ENCODE assay signal across 20 cellular contexts in genomic region chr20:63319164-63320040, GRCh38. TPM values are rescaled to one million over a fixed set of nuclear protein-coding genes. Genes with fewer than 3 reads are reported as not detected.
DNase-seq lines count a peak whose midpoint lies in the region; ATAC-seq and TF ChIP-seq lines count a peak whose summit lies in the region.
"Had no signal": no experiment of that assay in that cellular context is flagged by ENCODE, and none has a peak within 500 bp of the region (broad histone marks: within the 10 kb centered on the region; RNA-seq: fewer than 3 reads in every experiment).

No MANE protein-coding gene starts in this region.

- peak; percentile 3 for DNase-seq in activated CD4-positive, alpha-beta T cell treated with anti-CD3 and anti-CD28 coated beads for 36 hours
- no peak for DNase-seq in activated CD4-positive, alpha-beta T cell treated with anti-CD3 and anti-CD28 coated beads, Interleukin-2, amount 50 U/mL, for 1 hour
- DNase-seq in natural killer cell treated with Interleukin-12 subunit alpha and Interleukin-12 subunit beta and Interleukin-15 and Interleukin-18, amount 100 ng/mL, for 72 hours (ENCODE audit: low spot score), result peak; percentile 41
- DNase-seq in natural killer cell (no peak), posterior vena cava (ENCODE audit: low spot score) (peak; percentile 79), occipital lobe (lab: John Stamatoyannopoulos, UW) (no peak), HCEC 1CT (no peak), putamen (ENCODE audit: low spot score) (no peak)
- DNase-seq: 8988T, EL, GM23248, KBM-7, NCI-H1092, NCI-H1694, NCI-H2107, NCI-H226, NCI-H526 had no signal

- H3K4me1 Mint-ChIP-seq in activated CD4-positive, alpha-beta T cell treated with anti-CD3 and anti-CD28 coated beads for 36 hours, result no peaks in the 10 kb centered on the region
- no peaks in the 10 kb centered on the region for H3K4me1 Mint-ChIP-seq in natural killer cell treated with Interleukin-12 subunit alpha and Interleukin-12 subunit beta and Interleukin-15 and Interleukin-18, amount 100 ng/mL, for 72 hours (ENCODE audit: low read depth in 2 of 2)
- no peaks in the 10 kb centered on the region for H3K4me1 Mint-ChIP-seq in natural killer cell

- no peak overlapping the region for H3K27ac Mint-ChIP-seq in activated CD4-positive, alpha-beta T cell treated with anti-CD3 and anti-CD28 coated beads for 36 hours
- no peak overlapping the region for H3K27ac Mint-ChIP-seq in natural killer cell treated with Interleukin-12 subunit alpha and Interleukin-12 subunit beta and Interleukin-15 and Interleukin-18, amount 100 ng/mL, for 72 hours
- H3K27ac Mint-ChIP-seq in natural killer cell, result no peak overlapping the region

- H3K27me3 Mint-ChIP-seq in activated CD4-positive, alpha-beta T cell treated with anti-CD3 and anti-CD28 coated beads for 36 hours, result peaks cover 6% of the 10 kb centered on the region
- H3K27me3 Mint-ChIP-seq in natural killer cell treated with Interleukin-12 subunit alpha and Interleukin-12 subunit beta and Interleukin-15 and Interleukin-18, amount 100 ng/mL, for 72 hours, result peaks cover 9 to 14% of the 10 kb centered on the region in 2 donors
- H3K27me3 Mint-ChIP-seq in natural killer cell (ENCODE audit: low read depth in 2 of 2), result peaks cover 6 to 16% of the 10 kb centered on the region in 2 donors

- no peak for TF ChIP-seq CTCF in natural killer cell (IDR thresholded peaks at IDR 0.05)

- ATAC-seq in activated CD4-positive, alpha-beta T cell treated with anti-CD3 and anti-CD28 coated beads for 36 hours, result no peak
- no peak for ATAC-seq in natural killer cell treated with Interleukin-12 subunit alpha and Interleukin-12 subunit beta and Interleukin-15 and Interleukin-18, amount 100 ng/mL, for 72 hours
- no peak for ATAC-seq in natural killer cell

- CTCF ChIA-PET in activated CD4-positive, alpha-beta T cell treated with anti-CD3 and anti-CD28 coated beads for 36 hours (lab: Charles Lee), result no interaction called here

- POLR2A ChIA-PET in activated CD4-positive, alpha-beta T cell treated with anti-CD3 and anti-CD28 coated beads for 36 hours (lab: Charles Lee), result no interaction called here

- no peaks in the 10 kb centered on the region for H3K36me3 Mint-ChIP-seq in activated CD4-positive, alpha-beta T cell treated with anti-CD3 and anti-CD28 coated beads for 36 hours (ENCODE audit: low read depth)
- no peaks in the 10 kb centered on the region for H3K36me3 Mint-ChIP-seq in natural killer cell treated with Interleukin-12 subunit alpha and Interleukin-12 subunit beta and Interleukin-15 and Interleukin-18, amount 100 ng/mL, for 72 hours
- no peaks in the 10 kb centered on the region for H3K36me3 Mint-ChIP-seq in natural killer cell

- no peaks in the 10 kb centered on the region for H3K9me3 Mint-ChIP-seq in activated CD4-positive, alpha-beta T cell treated with anti-CD3 and anti-CD28 coated beads for 36 hours (ENCODE audit: low read depth)
- H3K9me3 Mint-ChIP-seq in natural killer cell treated with Interleukin-12 subunit alpha and Interleukin-12 subunit beta and Interleukin-15 and Interleukin-18, amount 100 ng/mL, for 72 hours, result no peaks in the 10 kb centered on the region
- H3K9me3 Mint-ChIP-seq in natural killer cell, result no peaks in the 10 kb centered on the region

- no peak overlapping the region for H3K4me3 Mint-ChIP-seq in activated CD4-positive, alpha-beta T cell treated with anti-CD3 and anti-CD28 coated beads for 36 hours
- H3K4me3 Mint-ChIP-seq in natural killer cell treated with Interleukin-12 subunit alpha and Interleukin-12 subunit beta and Interleukin-15 and Interleukin-18, amount 100 ng/mL, for 72 hours, result no peak overlapping the region
- no peak overlapping the region for H3K4me3 Mint-ChIP-seq in natural killer cell

- intact Hi-C loops in activated CD4-positive, alpha-beta T cell treated with anti-CD3 and anti-CD28 coated beads for 36 hours (cut with DNase I, micrococcal nuclease), result no loop called here
- intact Hi-C loops in natural killer cell (cut with micrococcal nuclease), result no loop called here
- intact Hi-C loops in posterior vena cava (cut with DNase I), result no loop called here

RNA-seq across cellular contexts. Expression of gene COL20A1, which starts 26.4 kb away (rescaled TPM):
- under 1 TPM; 0.04 to 0.09 TPM for total RNA-seq in activated CD4-positive, alpha-beta T cell treated with anti-CD3 and anti-CD28 coated beads for 36 hours
- not detected for total RNA-seq in natural killer cell treated with Interleukin-12 subunit alpha and Interleukin-12 subunit beta and Interleukin-15 and Interleukin-18, amount 100 ng/mL, for 72 hours
- under 1 TPM in 2 of 3 donors, not detected in 1; 0.12 to 0.33 TPM for total RNA-seq in natural killer cell
- total RNA-seq in posterior vena cava, result under 1 TPM in 1 of 2 donors, not detected in 1; 0.14 TPM
- total RNA-seq in occipital lobe, result 3.0 TPM
- total RNA-seq: GM23248, M059J, RPMI7951 had no signal

RNA-seq across cellular contexts. Expression of gene CHRNA4, which starts 41.7 kb away (rescaled TPM):
- total RNA-seq in activated CD4-positive, alpha-beta T cell treated with anti-CD3 and anti-CD28 coated beads for 36 hours, result not detected
- not detected for total RNA-seq in natural killer cell treated with Interleukin-12 subunit alpha and Interleukin-12 subunit beta and Interleukin-15 and Interleukin-18, amount 100 ng/mL, for 72 hours
- total RNA-seq in natural killer cell (not detected), posterior vena cava (not detected), occipital lobe (7.8 TPM)
- total RNA-seq: GM23248, M059J, OCI-LY7, RPMI7951 had no signal

RNA-seq across cellular contexts. Expression of gene ARFGAP1, which starts 46.8 kb away (rescaled TPM):
- 10 to 100 TPM; 73.4 to 77.6 TPM for total RNA-seq in activated CD4-positive, alpha-beta T cell treated with anti-CD3 and anti-CD28 coated beads for 36 hours
- 100 to 1,000 TPM in 1 of 2 donors, 10 to 100 TPM in 1; 87.2 to 144 TPM for total RNA-seq in natural killer cell treated with Interleukin-12 subunit alpha and Interleukin-12 subunit beta and Interleukin-15 and Interleukin-18, amount 100 ng/mL, for 72 hours
- total RNA-seq in natural killer cell, result 100 to 1,000 TPM; 118 to 138 (median 127) TPM
- total RNA-seq in posterior vena cava, result 10 to 100 TPM; 58.6 to 62.6 TPM
- 28.1 TPM for total RNA-seq in occipital lobe

Comparison
In these comparisons a context has a peak if more than half of its experiments do, and no peak if none do; other contexts are left out.
1. DNase-seq: peak in activated CD4-positive, alpha-beta T cell treated with anti-CD3 and anti-CD28 coated beads for 36 hours (single experiment), natural killer cell treated with Interleukin-12 subunit alpha and Interleukin-12 subunit beta and Interleukin-15 and Interleukin-18, amount 100 ng/mL, for 72 hours (single experiment) and posterior vena cava (single experiment); none in activated CD4-positive, alpha-beta T cell treated with anti-CD3 and anti-CD28 coated beads, Interleukin-2, amount 50 U/mL, for 1 hour (single experiment), natural killer cell (single experiment), occipital lobe (single experiment), HCEC 1CT (single experiment) and putamen (single experiment).